Comparison of ENCODE assay signal across 12 cellular contexts in genomic region chr4:21304061-21304541, GRCh38.
A peak's percentile ranks its signal among the peaks of the same experiment; 100 is the strongest.
DNase-seq lines count a peak whose midpoint lies in the region; ATAC-seq and TF ChIP-seq lines count a peak whose summit lies in the region.
"Had no signal": no experiment of that assay in that cellular context is flagged by ENCODE, and none has a peak within 500 bp of the region (broad histone marks: within the 10 kb centered on the region; RNA-seq: fewer than 3 reads in every experiment).

No MANE protein-coding gene starts in this region.

- H3K4me1 Mint-ChIP-seq in nephron progenitor cell, result peaks cover 7% of the 10 kb centered on the region
- H3K4me1 Mint-ChIP-seq in T-helper 17 cell, result no peaks in the 10 kb centered on the region
- H3K4me1 Mint-ChIP-seq: stimulated activated effector memory CD8-positive, alpha-beta T cell treated with anti-CD3 and anti-CD28 coated beads, Interleukin-12 subunit alpha, Interleukin-12 subunit beta, amount 100 ng/mL, for 72 hours had no signal

- no peak for TF ChIP-seq CTCF in epithelial cell of proximal tubule (conservative IDR thresholded peaks at IDR 0.05; ENCODE audit: low read depth, low read length)
- no peak for TF ChIP-seq CTCF in nephron progenitor cell (IDR thresholded peaks at IDR 0.05)

- peak overlapping the region; percentile 37 for H3K4me3 ChIP-seq in epithelial cell of proximal tubule (ENCODE audit: low read depth, low read length)

- H3K27me3 Mint-ChIP-seq in nephron progenitor cell (ENCODE audit: low read depth, poor library complexity) (peaks cover 69% of the 10 kb centered on the region), T-helper 17 cell (peaks cover 39% of the 10 kb centered on the region)

- H3K9me3 Mint-ChIP-seq in nephron progenitor cell, result no peaks in the 10 kb centered on the region
- H3K9me3 Mint-ChIP-seq: activated CD4-positive, alpha-beta memory T cell treated with anti-CD3 and anti-CD28 coated beads for 36 hours had no signal

- H3K4me3 Mint-ChIP-seq in nephron progenitor cell, result peak overlapping the region; percentile 78
- H3K4me3 Mint-ChIP-seq in T-helper 17 cell, result no peak overlapping the region
- H3K4me3 Mint-ChIP-seq: activated CD4-positive, alpha-beta memory T cell treated with anti-CD3 and anti-CD28 coated beads for 36 hours; CD4-positive, alpha-beta memory T cell; stimulated activated effector memory CD8-positive, alpha-beta T cell treated with anti-CD3 and anti-CD28 coated beads, Interleukin-12 subunit alpha, Interleukin-12 subunit beta, amount 100 ng/mL, for 72 hours had no signal

- H3K27ac Mint-ChIP-seq in nephron progenitor cell (no peak overlapping the region), T-helper 17 cell (no peak overlapping the region)
- H3K27ac Mint-ChIP-seq: activated CD4-positive, alpha-beta memory T cell treated with anti-CD3 and anti-CD28 coated beads for 36 hours; activated naive CD4-positive, alpha-beta T cell treated with anti-CD3 and anti-CD28 coated beads, Interleukin-2, amount 50 U/mL, for 72 hours; stimulated activated effector memory CD8-positive, alpha-beta T cell treated with anti-CD3 and anti-CD28 coated beads, Interleukin-12 subunit alpha, Interleukin-12 subunit beta, amount 100 ng/mL, for 72 hours had no signal

- no peaks in the 10 kb centered on the region for H3K9me3 ChIP-seq in T-helper 17 cell (ENCODE audit: control insufficient read depth, low read length, poor library complexity, severe bottlenecking)

- ATAC-seq in T-helper 17 cell, result no peak
- ATAC-seq: activated naive CD4-positive, alpha-beta T cell treated with anti-CD3 and anti-CD28 coated beads, Interleukin-2, amount 50 U/mL, for 72 hours; stimulated activated effector memory CD8-positive, alpha-beta T cell treated with anti-CD3 and anti-CD28 coated beads, Interleukin-12 subunit alpha, Interleukin-12 subunit beta, amount 100 ng/mL, for 72 hours had no signal

- peak; percentile 63 for DNase-seq in DMS53 treated with DMSO at 0.1 percent for 48 hours (lab: John Stamatoyannopoulos, UW; ENCODE audit: unreplicated experiment)
- DNase-seq in NCI-H2029 (lab: John Stamatoyannopoulos, UW), result peak; percentile 29
- no peak for DNase-seq in epithelial cell of proximal tubule (ENCODE audit: low read depth)
- peak; percentile 73 for DNase-seq in nephron progenitor cell
- no peak for DNase-seq in dermis blood vessel endothelial cell
- no peak for DNase-seq in T-helper 17 cell
- DNase-seq in NOMO-1 treated with DMSO at 0.1 percent for 48 hours (lab: John Stamatoyannopoulos, UW; ENCODE audit: unreplicated experiment), result no peak
- no peak for DNase-seq in HPDE6-E6E7 (ENCODE audit: extremely low spot score)
- DNase-seq: activated CD4-positive, alpha-beta memory T cell treated with anti-CD3 and anti-CD28 coated beads for 36 hours; CD4-positive, alpha-beta memory T cell had no signal

- H3K36me3 Mint-ChIP-seq in nephron progenitor cell (ENCODE audit: low read depth), result no peaks in the 10 kb centered on the region
- H3K36me3 Mint-ChIP-seq in T-helper 17 cell (ENCODE audit: low read depth), result no peaks in the 10 kb centered on the region
- H3K36me3 Mint-ChIP-seq: activated CD4-positive, alpha-beta memory T cell treated with anti-CD3 and anti-CD28 coated beads for 36 hours; CD4-positive, alpha-beta memory T cell; stimulated activated effector memory CD8-positive, alpha-beta T cell treated with anti-CD3 and anti-CD28 coated beads, Interleukin-12 subunit alpha, Interleukin-12 subunit beta, amount 100 ng/mL, for 72 hours had no signal

Comparison
In these comparisons a context has a peak if more than half of its experiments do, and no peak if none do; other contexts are left out.
1. DNase-seq: peak in DMS53 treated with DMSO at 0.1 percent for 48 hours (single experiment), NCI-H2029 (single experiment) and nephron progenitor cell (single experiment); none in epithelial cell of proximal tubule (single experiment), dermis blood vessel endothelial cell (single experiment), T-helper 17 cell (0 of 3), NOMO-1 treated with DMSO at 0.1 percent for 48 hours (single experiment) and HPDE6-E6E7 (single experiment).